Comparison of ENCODE assay signal across 27 cellular contexts in the genomic region with DNA sequence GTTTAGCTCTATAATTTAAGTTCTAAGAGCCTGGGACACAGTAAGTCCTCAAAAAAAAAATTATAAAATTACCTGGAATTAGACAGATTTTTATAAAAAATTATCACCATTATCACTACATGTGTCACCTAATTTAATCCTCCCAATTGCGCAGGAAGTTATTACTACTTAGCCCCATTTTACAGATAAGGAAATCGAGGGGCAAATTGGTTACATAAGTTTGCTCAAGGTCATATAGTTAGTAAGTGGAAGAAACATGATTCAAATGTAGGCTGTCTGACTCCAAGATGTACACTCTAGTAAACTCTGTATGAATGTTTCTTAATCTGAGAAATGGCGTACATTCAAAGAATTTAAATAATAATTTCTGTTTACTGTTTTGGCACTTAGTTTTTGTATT. TPM values are rescaled to one million over a fixed set of nuclear protein-coding genes. Genes with fewer than 3 reads are reported as not detected.
A peak's percentile ranks its signal among the peaks of the same experiment; 100 is the strongest.
DNase-seq lines count a peak whose midpoint lies in the region; ATAC-seq, FAIRE-seq and TF ChIP-seq lines count a peak whose summit lies in the region.
"Had no signal": no experiment of that assay in that cellular context is flagged by ENCODE, and none has a peak within 500 bp of the region (broad histone marks: within the 10 kb centered on the region; RNA-seq: fewer than 3 reads in every experiment).

No MANE protein-coding gene starts in this region.

- H3K79me2 ChIP-seq in MM.1S (ENCODE audit: low read length) (peaks cover 55% of the 10 kb centered on the region), SU-DHL-6 (ENCODE audit: insufficient read depth, low read length) (peaks cover 47% of the 10 kb centered on the region)

- H3K4me3 ChIP-seq in A549 = no peak overlapping the region
- no peak overlapping the region for H3K4me3 ChIP-seq in MM.1S (ENCODE audit: low read length)
- no peak overlapping the region for H3K4me3 ChIP-seq in SU-DHL-6 (ENCODE audit: insufficient read depth, low read length, poor library complexity, severe bottlenecking)
- H3K4me3 ChIP-seq: SK-N-MC had no signal

- DNase-seq in A549 (ENCODE audit: low read depth in 1 of 2, low spot score in 1 of 2) = no peak
- no peak for DNase-seq in CD4-positive, alpha-beta T cell
- DNase-seq in MM.1S = no peak
- DNase-seq in ecto neural progenitor cell (ENCODE audit: low spot score) = no peak
- DNase-seq in GM13976 (ENCODE audit: low spot score) = no peak
- DNase-seq: AML-193, C1 segment of cervical spinal cord, Calu3, DMS79 treated with DMSO at 0.1 percent for 48 hours, H7, Kasumi-1, NCI-H2029, NCI-H446, NCI-H524 treated with DMSO at 0.1 percent for 48 hours, OCI-M1, SIG-M5, SW 1271, T-helper 17 cell, T1000 had no signal

- H3K36me3 Mint-ChIP-seq in CD4-positive, alpha-beta T cell (ENCODE audit: low read depth) = peaks cover 80% of the 10 kb centered on the region

- CTCF ChIA-PET in A549 (lab: Yijun Ruan, JAX) = no interaction called here
- CTCF ChIA-PET in CD4-positive, alpha-beta T cell (lab: Charles Lee) = no interaction called here

- H3K9ac ChIP-seq in MM.1S (ENCODE audit: low read length) (no peak overlapping the region), SU-DHL-6 (ENCODE audit: low read length) (no peak overlapping the region)

- no peaks in the 10 kb centered on the region for H3K9me3 Mint-ChIP-seq in CD4-positive, alpha-beta T cell
- H3K9me3 Mint-ChIP-seq: IgD-negative memory B cell had no signal

- peak overlapping the region; percentile 87; the same call in 2 of the 3 replicates for H3K4me2 ChIP-seq in A549
- H3K4me2 ChIP-seq in MM.1S (ENCODE audit: low read depth, low read length) = 0 out of 2 replicates have a peak overlapping the region, but pooled peaks have one; percentile 91
- H3K4me2 ChIP-seq in SU-DHL-6 (ENCODE audit: low read depth, low read length, poor library complexity, severe bottlenecking) = peak overlapping the region; percentile 87

- H3K27me3 Mint-ChIP-seq in CD4-positive, alpha-beta T cell = peaks cover 22% of the 10 kb centered on the region

- peak overlapping the region; percentile 79 for H3K4me3 Mint-ChIP-seq in CD4-positive, alpha-beta T cell

- in situ Hi-C loops in GM13976 (cut with MboI; ENCODE audit: low sequenced_read_pairs, unreplicated experiment) = no loop called here

- H2AFZ ChIP-seq in MM.1S (ENCODE audit: low read length) (no peak overlapping the region), SU-DHL-6 (ENCODE audit: low read depth, low read length, severe bottlenecking) (no peak overlapping the region)

- TF ChIP-seq EP300 in A549 (IDR thresholded peaks at IDR 0.05) = no peak

- H3K4me1 ChIP-seq in A549 = peaks cover 25% of the 10 kb centered on the region
- H3K4me1 ChIP-seq in MM.1S (ENCODE audit: low read length) = peaks cover 13% of the 10 kb centered on the region; the same call in 1 of the 2 replicates

- POLR2A ChIA-PET in A549 (lab: Yijun Ruan, JAX) = no interaction called here
- POLR2A ChIA-PET in CD4-positive, alpha-beta T cell (lab: Charles Lee) = no interaction called here

- peaks cover 9% of the 10 kb centered on the region for H3K27me3 ChIP-seq in CD4-positive, alpha-beta T cell (ENCODE audit: control insufficient read depth, insufficient read depth, low read length)
- H3K27me3 ChIP-seq in MM.1S (replicated peaks; ENCODE audit: insufficient read depth, low read length) (peaks cover 16% of the 10 kb centered on the region), SU-DHL-6 (ENCODE audit: low read length) (no peaks in the 10 kb centered on the region)

- H3K9me2 ChIP-seq in MM.1S (replicated peaks; ENCODE audit: insufficient read depth, low read length) (no peaks in the 10 kb centered on the region), SU-DHL-6 (replicated peaks; ENCODE audit: insufficient read depth, low read length) (no peaks in the 10 kb centered on the region)

- ATAC-seq in A549 (no peak), GM18909 (IDR thresholded peaks at IDR 0.05; ENCODE audit: poor library complexity, unreplicated experiment) (no peak), HG03095 (IDR thresholded peaks at IDR 0.05; ENCODE audit: unreplicated experiment) (no peak)
- ATAC-seq in CD4-positive, alpha-beta T cell (ENCODE audit: poor library complexity) = no peak
- ATAC-seq: T-helper 17 cell had no signal

- no peak for TF ChIP-seq CTCF in A549 (IDR thresholded peaks at IDR 0.05)
- no peak for TF ChIP-seq CTCF in CD4-positive, alpha-beta T cell (IDR thresholded peaks at IDR 0.05)
- no peak for TF ChIP-seq CTCF in MM.1S (IDR thresholded peaks at IDR 0.05; ENCODE audit: low read length)
- no peak for TF ChIP-seq CTCF in SU-DHL-6 (IDR thresholded peaks at IDR 0.05; ENCODE audit: insufficient read depth, low read length, poor library complexity, severe bottlenecking)
- TF ChIP-seq CTCF in GM13976 (IDR thresholded peaks at IDR 0.05; ENCODE audit: borderline replicate concordance, control extremely low read depth, extremely low read depth, insufficient read depth, missing control alignments) = no peak

- H3K9me3 ChIP-seq in A549 (no peaks in the 10 kb centered on the region), MM.1S (replicated peaks; ENCODE audit: insufficient read depth, low read length) (no peaks in the 10 kb centered on the region), SU-DHL-6 (ENCODE audit: insufficient read depth, low read length) (no peaks in the 10 kb centered on the region)
- H3K9me3 ChIP-seq in CD4-positive, alpha-beta T cell (ENCODE audit: control insufficient read depth, low read length) = no peaks in the 10 kb centered on the region

- no peaks in the 10 kb centered on the region for H3F3A ChIP-seq in MM.1S (ENCODE audit: insufficient read depth, low read length)
- no peaks in the 10 kb centered on the region for H3F3A ChIP-seq in SU-DHL-6 (ENCODE audit: insufficient read depth)

- intact Hi-C loops in CD4-positive, alpha-beta T cell (cut with DNase I, micrococcal nuclease) = loop anchor here in 1 of 2 experiments (5.0 kb wide), 1 partner anchor 464 kb away; the partner anchor contains the start of gene ZNHIT3

- H4K20me1 ChIP-seq in MM.1S (ENCODE audit: insufficient read depth, low read length) (no peaks in the 10 kb centered on the region), SU-DHL-6 (ENCODE audit: low read depth, low read length) (peaks cover 3% of the 10 kb centered on the region; the same call in 1 of the 2 replicates)

- no peak for FAIRE-seq in A549 (lab: Jason Lieb, UNC)
- FAIRE-seq: A204.1, RCC 7860 had no signal

- peaks cover 15% of the 10 kb centered on the region; the same call in 1 of the 2 replicates for H3K36me3 ChIP-seq in MM.1S (replicated peaks; ENCODE audit: insufficient read depth, low read length)
- H3K36me3 ChIP-seq in SU-DHL-6 (ENCODE audit: low read length) = peaks cover 21% of the 10 kb centered on the region; the same call in 1 of the 2 replicates

- TF ChIP-seq POLR2A in A549 (IDR thresholded peaks at IDR 0.05; ENCODE audit: low read length) = no peak

- no peak for TF ChIP-seq RAD21 in A549 (conservative IDR thresholded peaks at IDR 0.05 in 1 of 2, IDR thresholded peaks at IDR 0.05 in 1 of 2)

- H3K27ac ChIP-seq in A549 (no peak overlapping the region), MM.1S (ENCODE audit: low read length) (no peak overlapping the region), SU-DHL-6 (ENCODE audit: low read depth, low read length) (no peak overlapping the region)
- H3K27ac ChIP-seq in CD4-positive, alpha-beta T cell (ENCODE audit: low read depth, low read length) = no peak overlapping the region
- H3K27ac ChIP-seq: SK-N-MC had no signal

- no peak overlapping the region for H3K27ac Mint-ChIP-seq in CD4-positive, alpha-beta T cell
- H3K27ac Mint-ChIP-seq: T-helper 17 cell had no signal

- WGBS in A549 (ENCODE audit: missing lambda C conversion rate) = 87% methylated on average over 3 of the region's 3 CpGs

- H3K4me1 Mint-ChIP-seq in CD4-positive, alpha-beta T cell (ENCODE audit: low read depth) = peaks cover 87% of the 10 kb centered on the region

TF ChIP-seq in A549, 52 proteins besides CTCF, POLR2A, EP300 and RAD21:
- no peak for TF ChIP-seq BCL3 (IDR thresholded peaks at IDR 0.05)
- TF ChIP-seq ZNF302 (CRISPR knock-in tag; IDR thresholded peaks at IDR 0.05) = no peak
- no peak for TF ChIP-seq KDM1A (IDR thresholded peaks at IDR 0.05; ENCODE audit: low read depth)
- TF ChIP-seq MAFK (IDR thresholded peaks at IDR 0.05; ENCODE audit: partially characterized antibody) = no peak
- no peak for TF ChIP-seq MYC (IDR thresholded peaks at IDR 0.05; ENCODE audit: borderline replicate concordance, low read length)
- no peak for TF ChIP-seq PHF8 (IDR thresholded peaks at IDR 0.05; ENCODE audit: borderline replicate concordance, low read depth)
- TF ChIP-seq ZC3H11A (IDR thresholded peaks at IDR 0.05) = no peak

RNA-seq across cellular contexts. Expression of gene AATF, which starts 2.6 kb away (rescaled TPM):
- polyA plus RNA-seq in A549 (2011; rRNA removed) (51.9 and 63.8 TPM in 2 replicates), A549 (2017; fragmentation: RNase III; extraction: RNeasy Plus Mini Kit Qiagen cat#74134 plus additional on column Dnase treatment) (120 to 124 TPM (median 120 TPM) in 3 replicates)
- polyA plus RNA-seq in A549 (2012; cell fraction: cytosol; rRNA removed) = 39.1 and 39.6 TPM in 2 replicates
- 36.4 and 63.6 TPM in 2 replicates for polyA plus RNA-seq in A549 (2012; cell fraction: nucleus; rRNA removed)
- 44.7 and 51.9 TPM in 2 replicates for polyA minus RNA-seq in A549 (2011; rRNA and poly(A)+ RNA removed)
- total RNA-seq in CD4-positive, alpha-beta T cell = 10 to 100 TPM; 40.3 to 40.8 TPM

RNA-seq across cellular contexts. Expression of gene LHX1, which starts 14.1 kb away (rescaled TPM):
- 0.53 and 0.61 TPM in 2 replicates for polyA plus RNA-seq in A549 (2011; rRNA removed)
- polyA plus RNA-seq in A549 (2012; cell fraction: cytosol; rRNA removed) = 0.95 and 0.96 TPM in 2 replicates
- 1.4 and 2.1 TPM in 2 replicates for polyA plus RNA-seq in A549 (2012; cell fraction: nucleus; rRNA removed)
- polyA plus RNA-seq in A549 (2017; fragmentation: RNase III; extraction: RNeasy Plus Mini Kit Qiagen cat#74134 plus additional on column Dnase treatment) = 1.5 to 2.2 TPM (median 2.2 TPM) in 3 replicates
- 0.17 and 0.24 TPM in 2 replicates for polyA minus RNA-seq in A549 (2011; rRNA and poly(A)+ RNA removed)
- not detected for total RNA-seq in CD4-positive, alpha-beta T cell
- total RNA-seq: MCF 10A, T-helper 17 cell had no signal
- polyA plus RNA-seq: IgD-negative memory B cell had no signal
